Comparison of ENCODE assay signal across 8 cellular contexts in genomic region chr2:209423562-209424541, GRCh38. TPM values are rescaled to one million over a fixed set of nuclear protein-coding genes. Genes with fewer than 3 reads are reported as not detected.
A peak's percentile ranks its signal among the peaks of the same experiment; 100 is the strongest.
DNase-seq lines count a peak whose midpoint lies in the region; ATAC-seq and TF ChIP-seq lines count a peak whose summit lies in the region.

Gene MAP2 (plus strand): TSS chr2:209424047. CDS start chr2:209653171, 229,124 bp downstream.

- ATAC-seq in GM19035 (IDR thresholded peaks at IDR 0.05; ENCODE audit: unreplicated experiment) (peak; percentile 99), HG03280 (IDR thresholded peaks at IDR 0.05; ENCODE audit: unreplicated experiment) (peak; percentile 97), left colon (peak; percentile 99)
- peak; percentile 98 for ATAC-seq in activated CD4-positive, alpha-beta T cell treated with anti-CD3 and anti-CD28 coated beads for 36 hours

- H3K36me3 ChIP-seq in colonic mucosa: no peaks in the 10 kb centered on the region

- no peak within 1 kb of the TSS for H3K27ac ChIP-seq in colonic mucosa

- POLR2A ChIA-PET in activated CD4-positive, alpha-beta T cell treated with anti-CD3 and anti-CD28 coated beads for 36 hours (lab: Charles Lee): interaction anchor here (0.6 kb wide), 1 partner anchor 190 kb away, joined by 6 read pairs; no protein-coding TSS in a partner anchor

- H3K4me1 ChIP-seq in colonic mucosa: no peaks in the 10 kb centered on the region

- intact Hi-C loops in activated CD4-positive, alpha-beta T cell treated with anti-CD3 and anti-CD28 coated beads for 36 hours (cut with DNase I, micrococcal nuclease): loop anchor here (1.0 to 10.0 kb wide), 7 partner anchors 87 to 1159 kb away; partner anchors contain the start of genes KANSL1L (in 1 of the 2), PIKFYVE (in 1 of the 2) and PTH2R (in 1 of the 2)
- intact Hi-C loops in colonic mucosa (cut with DNase I): loop anchor here (10.0 kb wide), 1 partner anchor 151 kb away; no protein-coding TSS in a partner anchor
- intact Hi-C loops in left colon (cut with DNase I, micrococcal nuclease): no loop called here

- H3K27ac Mint-ChIP-seq in activated CD4-positive, alpha-beta T cell treated with anti-CD3 and anti-CD28 coated beads for 36 hours: no peak within 1 kb of the TSS

- H3K27me3 Mint-ChIP-seq in activated CD4-positive, alpha-beta T cell treated with anti-CD3 and anti-CD28 coated beads for 36 hours: peaks cover 32% of the 10 kb centered on the region

- H3K4me3 ChIP-seq in AG09309 (ENCODE audit: control insufficient read depth, low read depth, low read length) (peak within 1 kb of the TSS; percentile 43), colonic mucosa (peak within 1 kb of the TSS; percentile 40)

- peak within 1 kb of the TSS in 1 of 2 donors; percentile 6 for H3K9ac ChIP-seq in colonic mucosa (ENCODE audit: low read depth in 2 of 2, low read length in 2 of 2)

- CTCF ChIA-PET in activated CD4-positive, alpha-beta T cell treated with anti-CD3 and anti-CD28 coated beads for 36 hours (lab: Charles Lee): interaction anchor here (0.9 to 1.3 kb wide), 5 partner anchors 20 to 578 kb away, joined by 3 to 4 read pairs (median 3); no protein-coding TSS in a partner anchor

- TF ChIP-seq CTCF in AG09309 (IDR thresholded peaks at IDR 0.05; ENCODE audit: control insufficient read depth, insufficient read depth, low read depth, low read length, missing control alignments) (peak; percentile 66), colonic mucosa (IDR thresholded peaks at IDR 0.05) (peak; percentile 39)

- DNase-seq in AG09309 (ENCODE audit: low read depth): peak; percentile 16
- DNase-seq in NCI-H2227 treated with DMSO at 0.1 percent for 48 hours (lab: John Stamatoyannopoulos, UW): peak; percentile 95
- DNase-seq in activated CD4-positive, alpha-beta T cell treated with anti-CD3 and anti-CD28 coated beads for 36 hours: peak; percentile 87
- peak; percentile 62 for DNase-seq in colonic mucosa
- DNase-seq in left colon: peak; percentile 58 to 77
- peak; percentile 6 to 57 (median 32) for DNase-seq in stimulated activated CD4-positive, alpha-beta T cell treated with anti-CD3 and anti-CD28 coated beads, Interleukin-1b, Interleukin-23, amount 100 ng/mL, for 24 hours (ENCODE audit: low read depth in 4 of 4, low spot score in 1 of 4)

- H3K9me3 Mint-ChIP-seq in activated CD4-positive, alpha-beta T cell treated with anti-CD3 and anti-CD28 coated beads for 36 hours (ENCODE audit: low read depth): no peaks in the 10 kb centered on the region

- H3K36me3 Mint-ChIP-seq in activated CD4-positive, alpha-beta T cell treated with anti-CD3 and anti-CD28 coated beads for 36 hours (ENCODE audit: low read depth): no peaks in the 10 kb centered on the region

- no peaks in the 10 kb centered on the region for H3K9me3 ChIP-seq in colonic mucosa

- no peaks in the 10 kb centered on the region for H3K27me3 ChIP-seq in colonic mucosa

- H3K4me3 Mint-ChIP-seq in activated CD4-positive, alpha-beta T cell treated with anti-CD3 and anti-CD28 coated beads for 36 hours: peak within 1 kb of the TSS; percentile 67

- peaks cover 10% of the 10 kb centered on the region for H3K4me1 Mint-ChIP-seq in activated CD4-positive, alpha-beta T cell treated with anti-CD3 and anti-CD28 coated beads for 36 hours

RNA-seq across cellular contexts. Expression of gene MAP2, which starts in this region (rescaled TPM):
- under 1 TPM; 0.34 to 0.39 TPM for total RNA-seq in activated CD4-positive, alpha-beta T cell treated with anti-CD3 and anti-CD28 coated beads for 36 hours
- total RNA-seq in colonic mucosa (1 to 10 TPM in 1 of 2 donors, under 1 TPM in 1; 0.84 to 1.4 TPM), left colon (1 to 10 TPM; 1.6 to 2.1 TPM)

Comparison
In these comparisons a context has a peak if more than half of its experiments do, and no peak if none do; other contexts are left out.
1. Peak in DNase-seq and ATAC-seq in activated CD4-positive, alpha-beta T cell treated with anti-CD3 and anti-CD28 coated beads for 36 hours; RNA of the gene not detected or under 1 TPM.
2. DNase-seq: peak in every context shown above with its lines; median percentile 95 in NCI-H2227 treated with DMSO at 0.1 percent for 48 hours; 87 in activated CD4-positive, alpha-beta T cell treated with anti-CD3 and anti-CD28 coated beads for 36 hours; 68 in left colon; 62 in colonic mucosa; 32 in stimulated activated CD4-positive, alpha-beta T cell treated with anti-CD3 and anti-CD28 coated beads, Interleukin-1b, Interleukin-23, amount 100 ng/mL, for 24 hours; 16 in AG09309.
3. intact Hi-C loops: an anchor here in activated CD4-positive, alpha-beta T cell treated with anti-CD3 and anti-CD28 coated beads for 36 hours (1.0 to 10.0 kb wide) and colonic mucosa (10.0 kb wide); none called in left colon.